ENCODE assay signal across 24 cellular contexts in genomic region chr17:72702998-72703397, GRCh38.
DNase-seq lines count a peak whose midpoint lies in the region; ATAC-seq and TF ChIP-seq lines count a peak whose summit lies in the region.
"Had no signal": no experiment of that assay in that cellular context is flagged by ENCODE, and none has a peak within 500 bp of the region (broad histone marks: within the 10 kb centered on the region; RNA-seq: fewer than 3 reads in every experiment).

No MANE protein-coding gene starts in this region.

- H2AFZ ChIP-seq in HCT116 (ENCODE audit: low read depth, low read length, poor library complexity, severe bottlenecking) (no peak overlapping the region), fibroblast of lung (ENCODE audit: low read length) (no peak overlapping the region)
- H2AFZ ChIP-seq: neural progenitor cell, PC-9 had no signal

- peak; percentile 46 for DNase-seq in AG04450 (ENCODE audit: low read depth, low spot score)
- no peak for DNase-seq in HCT116 (ENCODE audit: low read depth, low spot score)
- peak; percentile 91 for DNase-seq in RPMI7951 (ENCODE audit: low read depth)
- DNase-seq in fibroblast of lung (ENCODE audit: low read depth in 2 of 2), result peak; percentile 44 to 63
- DNase-seq in activated CD4-positive, CD25-positive, alpha-beta regulatory T cell treated with anti-CD3 and anti-CD28 coated beads, Interleukin-2, amount 50 U/mL, for 72 hours, result no peak
- DNase-seq in anterior cingulate cortex (lab: John Stamatoyannopoulos, UW), result no peak
- DNase-seq in T-helper 1 cell, result no peak
- no peak for DNase-seq in NK-92 treated with Interleukin-12 subunit alpha and Interleukin-12 subunit beta, amount 100 ng/mL, for 24 hours (lab: John Stamatoyannopoulos, UW)
- DNase-seq: activated B cell treated with CpG ODN at 0.5 μM for 24 hours; activated naive CD4-positive, alpha-beta T cell treated with Interleukin-2 at 50 U/mL for 16 hours; activated T-cell treated with anti-CD3 and anti-CD28 coated beads, Interleukin-2, amount 50 U/mL, for 24 hours; amniotic stem cell; CD4-positive, alpha-beta memory T cell; DMS79 treated with DMSO at 0.1 percent for 48 hours; heart right ventricle; NCI-H1436; NCI-H774; PC-9; sigmoid colon had no signal

- peaks cover 19 to 46% of the 10 kb centered on the region in 2 experiments for H3K4me1 ChIP-seq in HCT116 (ENCODE audit: control insufficient read depth in 1 of 2, insufficient read depth in 2 of 2, low read length in 2 of 2)
- peaks cover 7% of the 10 kb centered on the region for H3K4me1 ChIP-seq in fibroblast of lung (ENCODE audit: control insufficient read depth, extremely low read depth, insufficient read depth, low read length)
- H3K4me1 ChIP-seq: esophagus muscularis mucosa, heart right ventricle, sigmoid colon had no signal

- TF ChIP-seq RAD21 in HCT116 (IDR thresholded peaks at IDR 0.05; ENCODE audit: low read depth), result no peak

- BruUV-seq in HCT116 (replicated peaks; lab: Mats Ljungman, UMichigan), result no TSS peak

- peak; percentile 5; the same call in 1 of the 2 replicates for ATAC-seq in HCT116
- ATAC-seq: heart right ventricle; stimulated activated memory B cell treated with anti-CD40 and anti-IgM and Interleukin-4, amounts not matched to agents 10 μg/mL and 1 μg/mL and 100 μg/mL, for 72 hours had no signal

- H3K79me2 ChIP-seq in HCT116 (ENCODE audit: insufficient read depth, low read length), result no peaks in the 10 kb centered on the region
- no peaks in the 10 kb centered on the region for H3K79me2 ChIP-seq in fibroblast of lung (ENCODE audit: control insufficient read depth, insufficient read depth, low read length)

- RAD21 ChIA-PET in HCT116 (lab: Charles Lee; ENCODE audit: low non-redundant PET in 1 of 2, low total read pairs in 2 of 2, uncharacterized antibody in 2 of 2, unreplicated experiment in 2 of 2), result no interaction called here

- H3K4me3 ChIP-seq in AG04450 (ENCODE audit: low read depth, low read length) (no peak overlapping the region), HCT116 (replicated peaks in 1 of 2; ENCODE audit: low read depth in 1 of 2, low read length in 2 of 2) (no peak overlapping the region), fibroblast of lung (replicated peaks in 1 of 4; ENCODE audit: control extremely low read depth in 1 of 4, insufficient read depth in 1 of 4, low read depth in 3 of 4, low read length in 4 of 4) (no peak overlapping the region)
- H3K4me3 ChIP-seq: esophagus muscularis mucosa, HAP-1, heart right ventricle, neural progenitor cell, PC-9, sigmoid colon, thoracic aorta had no signal

- no peak for TF ChIP-seq CTCF in AG04450 (IDR thresholded peaks at IDR 0.05; ENCODE audit: low read depth, low read length)
- TF ChIP-seq CTCF in HCT116 (IDR thresholded peaks at IDR 0.05 in 2 of 3, conservative IDR thresholded peaks at IDR 0.05 in 1 of 3; ENCODE audit: borderline replicate concordance in 1 of 3, insufficient read depth in 1 of 3, low read depth in 2 of 3, low read length in 2 of 3), result no peak
- TF ChIP-seq CTCF in fibroblast of lung (conservative IDR thresholded peaks at IDR 0.05 in 1 of 2, IDR thresholded peaks at IDR 0.05 in 1 of 2; ENCODE audit: low read depth in 1 of 2, low read length in 2 of 2), result no peak

- TF ChIP-seq POLR2A in HCT116 (IDR thresholded peaks at IDR 0.05; ENCODE audit: borderline replicate concordance, extremely low read depth, insufficient read depth, insufficient read length), result no peak

- peak overlapping the region; percentile 59 for H3K4me2 ChIP-seq in HCT116 (ENCODE audit: low read length)
- H3K4me2 ChIP-seq in fibroblast of lung (ENCODE audit: extremely low read depth, insufficient read depth, low read length), result no peak overlapping the region
- H3K4me2 ChIP-seq: neural progenitor cell, PC-9 had no signal

- peaks cover 3% of the 10 kb centered on the region; the same call in 1 of the 2 replicates for H3K9me3 ChIP-seq in AG04450 (ENCODE audit: control insufficient read depth, insufficient read depth, low read length)
- H3K9me3 ChIP-seq in HCT116 (ENCODE audit: control insufficient read depth in 1 of 2, insufficient read depth in 1 of 2, low read depth in 1 of 2, low read length in 2 of 2), result peaks cover 0 to 10% of the 10 kb centered on the region in 2 experiments; a peak in 1 of 4 replicates
- no peaks in the 10 kb centered on the region for H3K9me3 ChIP-seq in fibroblast of lung (ENCODE audit: control insufficient read depth, insufficient read depth, low read depth, low read length)
- H3K9me3 ChIP-seq: HAP-1, sigmoid colon, thoracic aorta had no signal

- intact Hi-C loops in HCT116 (cut with micrococcal nuclease), result no loop called here

- POLR2A ChIA-PET in AG04450 (lab: Yijun Ruan, JAX) (no interaction called here), HCT116 (lab: Charles Lee) (interaction anchor here (0.7 to 1.2 kb wide), 2 partner anchors 110 to 115 kb away, joined by 3 read pairs; no protein-coding TSS in a partner anchor)

- CTCF ChIA-PET in AG04450 (lab: Charles Lee), result interaction anchor here (0.6 kb wide), 1 partner anchor 16 kb away, joined by 8 read pairs; no protein-coding TSS in a partner anchor
- CTCF ChIA-PET in HCT116 (lab: Charles Lee), result interaction anchor here (1.0 to 1.9 kb wide), 2 partner anchors 14 to 146 kb away, joined by 3 to 8 read pairs; no protein-coding TSS in a partner anchor

- H3K27ac ChIP-seq in AG04450 (ENCODE audit: low read depth, low read length) (no peak overlapping the region), HCT116 (ENCODE audit: low read depth, low read length) (peak overlapping the region; percentile 3; the same call in 1 of the 2 replicates), fibroblast of lung (ENCODE audit: insufficient read depth, low read length) (no peak overlapping the region)
- H3K27ac ChIP-seq: esophagus muscularis mucosa, heart right ventricle, neural progenitor cell, PC-9, sigmoid colon, thoracic aorta had no signal

- H3K36me3 ChIP-seq in HCT116 (ENCODE audit: control insufficient read depth in 1 of 2, insufficient read depth in 2 of 2, low read length in 2 of 2) (no peaks in the 10 kb centered on the region; a peak in 1 of 4 replicates), fibroblast of lung (ENCODE audit: control insufficient read depth, insufficient read depth, low read length) (no peaks in the 10 kb centered on the region)
- H3K36me3 ChIP-seq: esophagus muscularis mucosa, HAP-1, heart right ventricle, neural progenitor cell, sigmoid colon, thoracic aorta had no signal

- H3K9ac ChIP-seq in HCT116 (ENCODE audit: low read length) (no peak overlapping the region), fibroblast of lung (ENCODE audit: insufficient read depth, low read length) (no peak overlapping the region)
- H3K9ac ChIP-seq: neural progenitor cell had no signal

- no peaks in the 10 kb centered on the region for H3K9me2 ChIP-seq in HCT116 (ENCODE audit: insufficient read depth)

- H3K27me3 ChIP-seq in AG04450 (ENCODE audit: control insufficient read depth, insufficient read depth, low read length) (no peaks in the 10 kb centered on the region), HCT116 (ENCODE audit: insufficient read depth, low read length) (no peaks in the 10 kb centered on the region), fibroblast of lung (ENCODE audit: control insufficient read depth, insufficient read depth, low read length) (no peaks in the 10 kb centered on the region)
- H3K27me3 ChIP-seq: esophagus muscularis mucosa, heart right ventricle, neural progenitor cell, sigmoid colon had no signal

- H4K20me1 ChIP-seq in HCT116 (ENCODE audit: insufficient read depth) (no peaks in the 10 kb centered on the region), fibroblast of lung (ENCODE audit: control insufficient read depth, extremely low read depth, insufficient read depth, low read length) (no peaks in the 10 kb centered on the region)

TF ChIP-seq in HCT116, 20 proteins besides CTCF, POLR2A, EP300 and RAD21:
- TF ChIP-seq EGR1 (IDR thresholded peaks at IDR 0.05; ENCODE audit: low read depth) (no peak), CEBPB (IDR thresholded peaks at IDR 0.05; ENCODE audit: low read depth) (no peak), SP1 (IDR thresholded peaks at IDR 0.05; ENCODE audit: low read depth) (no peak), ELF1 (IDR thresholded peaks at IDR 0.05; ENCODE audit: borderline replicate concordance, low read depth) (no peak), TCF7L2 (IDR thresholded peaks at IDR 0.05; ENCODE audit: borderline replicate concordance, extremely low read depth, insufficient read depth, insufficient read length) (no peak), JUND (IDR thresholded peaks at IDR 0.05) (no peak), EZH2phosphoT487 (IDR thresholded peaks at IDR 0.05; ENCODE audit: borderline replicate concordance) (no peak), ZBTB33 (IDR thresholded peaks at IDR 0.05; ENCODE audit: extremely low read depth, insufficient replicate concordance, low read length) (no peak), ZFX (IDR thresholded peaks at IDR 0.05) (no peak), ZNF274 (IDR thresholded peaks at IDR 0.05; ENCODE audit: low read depth, low read length) (no peak), SRF (IDR thresholded peaks at IDR 0.05; ENCODE audit: low read depth) (no peak)

Comparison
In these comparisons a context has a peak if more than half of its experiments do, and no peak if none do; other contexts are left out.
1. DNase-seq: peak in AG04450 (single experiment), RPMI7951 (single experiment) and fibroblast of lung (2 of 2); none in HCT116 (single experiment), activated CD4-positive, CD25-positive, alpha-beta regulatory T cell treated with anti-CD3 and anti-CD28 coated beads, Interleukin-2, amount 50 U/mL, for 72 hours (single experiment), anterior cingulate cortex (0 of 58), T-helper 1 cell (0 of 5) and NK-92 treated with Interleukin-12 subunit alpha and Interleukin-12 subunit beta, amount 100 ng/mL, for 24 hours (single experiment).